ENCODE assay signal across 22 cellular contexts in genomic region chr22:23581252-23581634, GRCh38. TPM values are rescaled to one million over a fixed set of nuclear protein-coding genes. Genes with fewer than 3 reads are reported as not detected.
DNase-seq lines count a peak whose midpoint lies in the region; ATAC-seq and TF ChIP-seq lines count a peak whose summit lies in the region.
"Had no signal": no experiment of that assay in that cellular context is flagged by ENCODE, and none has a peak within 500 bp of the region (broad histone marks: within the 10 kb centered on the region; RNA-seq: fewer than 3 reads in every experiment).

No MANE protein-coding gene starts in this region.

- H3K9ac ChIP-seq in BLaER1 (peak overlapping the region; percentile 100), DND-41 (ENCODE audit: low read depth, low read length) (peak overlapping the region; percentile 54), Loucy (ENCODE audit: low read depth, low read length, poor library complexity, severe bottlenecking) (peak overlapping the region; percentile 99)

- no peak overlapping the region for H2AFZ ChIP-seq in DND-41 (ENCODE audit: low read depth, low read length)
- H2AFZ ChIP-seq in Loucy (ENCODE audit: low read length): no peak overlapping the region

- ATAC-seq in DND-41 (ENCODE audit: insufficient read depth, low read depth) (peak; percentile 13; the same call in 2 of the 3 replicates), naive B cell (ENCODE audit: low read depth in 2 of 2) (peak in 1 of 2 donors; percentile 29), GM19035 (IDR thresholded peaks at IDR 0.05; ENCODE audit: unreplicated experiment) (no peak)
- no peak for ATAC-seq in activated T-cell treated with anti-CD3 and anti-CD28 coated beads, Interleukin-2, amount 50 U/mL, for 72 hours (replicated peaks in 1 of 2)

- 0 out of 2 replicates have a peak, but pooled peaks cover 3% of the 10 kb centered on the region for H3K9me3 ChIP-seq in BLaER1
- H3K9me3 ChIP-seq in DND-41 (ENCODE audit: insufficient read depth, low read length, severe bottlenecking): no peaks in the 10 kb centered on the region
- H3K9me3 ChIP-seq in Loucy (ENCODE audit: insufficient read depth, low read depth, low read length): no peaks in the 10 kb centered on the region
- H3K9me3 ChIP-seq: MG63, SJCRH30 had no signal

- H4K20me1 ChIP-seq in BLaER1: no peaks in the 10 kb centered on the region
- H4K20me1 ChIP-seq in DND-41 (ENCODE audit: insufficient read depth, low read length): no peaks in the 10 kb centered on the region
- no peaks in the 10 kb centered on the region for H4K20me1 ChIP-seq in Loucy (ENCODE audit: insufficient read depth, low read length, poor library complexity, severe bottlenecking)

- peak overlapping the region; percentile 100 for H3K4me2 ChIP-seq in BLaER1
- peak overlapping the region; percentile 20; the same call in 1 of the 2 replicates for H3K4me2 ChIP-seq in DND-41 (ENCODE audit: insufficient read depth, low read length)
- peak overlapping the region; percentile 99 for H3K4me2 ChIP-seq in Loucy (ENCODE audit: low read depth, low read length, poor library complexity, severe bottlenecking)

- no peak for TF ChIP-seq CTCF in DND-41 (IDR thresholded peaks at IDR 0.05; ENCODE audit: borderline replicate concordance, extremely low read depth, low read length, poor library complexity, severe bottlenecking)
- TF ChIP-seq CTCF in Loucy (conservative IDR thresholded peaks at IDR 0.05; ENCODE audit: low read length): no peak

- H3K4me3 ChIP-seq in BLaER1 (peak overlapping the region; percentile 71), DND-41 (ENCODE audit: low read depth in 1 of 2, low read length in 2 of 2) (peak overlapping the region in 1 of 2 experiments; percentile 7; a peak in 1 of 4 replicates), Loucy (ENCODE audit: low read length, poor library complexity, severe bottlenecking) (peak overlapping the region; percentile 85)
- H3K4me3 ChIP-seq: MG63, SJCRH30 had no signal

- DNase-seq in DND-41: peak; percentile 71
- DNase-seq in naive B cell: no peak
- DNase-seq in activated T-cell treated with anti-CD3 and anti-CD28 coated beads, Interleukin-2, amount 50 U/mL, for 72 hours: no peak
- no peak for DNase-seq in NCI-H2196 (lab: John Stamatoyannopoulos, UW; ENCODE audit: unreplicated experiment)
- DNase-seq: Calu3; CD8-positive, alpha-beta memory T cell; DMS153; H9; IMR-90; MG63; NCI-H1417; NCI-H1694 treated with DMSO at 0.1 percent for 48 hours; NCI-H2081 treated with DMSO at 0.1 percent for 48 hours; NCI-H2171 treated with DMSO at 0.1 percent for 48 hours; NCI-H446; NCI-H526; SJCRH30 had no signal

- H3K27ac ChIP-seq in BLaER1 (peak overlapping the region; percentile 100), DND-41 (ENCODE audit: low read length) (peak overlapping the region; percentile 71)
- H3K27ac ChIP-seq: C4-2B, SJCRH30 had no signal

- no peaks in the 10 kb centered on the region for H3K9me3 Mint-ChIP-seq in naive B cell
- H3K9me3 Mint-ChIP-seq in activated T-cell treated with anti-CD3 and anti-CD28 coated beads, Interleukin-2, amount 50 U/mL, for 72 hours: no peaks in the 10 kb centered on the region
- H3K9me3 Mint-ChIP-seq: CD8-positive, alpha-beta memory T cell; H9 had no signal

- H3K27me3 Mint-ChIP-seq in naive B cell: peaks cover 13 to 22% (median 20%) of the 10 kb centered on the region in 3 donors
- peaks cover 23% of the 10 kb centered on the region for H3K27me3 Mint-ChIP-seq in activated T-cell treated with anti-CD3 and anti-CD28 coated beads, Interleukin-2, amount 50 U/mL, for 72 hours (ENCODE audit: low read depth)

- peak overlapping the region in 5 of 8 donors; percentile 5 to 72 (median 32) for H3K4me3 Mint-ChIP-seq in naive B cell
- no peak overlapping the region for H3K4me3 Mint-ChIP-seq in activated T-cell treated with anti-CD3 and anti-CD28 coated beads, Interleukin-2, amount 50 U/mL, for 72 hours
- H3K4me3 Mint-ChIP-seq: CD8-positive, alpha-beta memory T cell; H9 had no signal

- no peaks in the 10 kb centered on the region for H3K9me2 ChIP-seq in Loucy (replicated peaks; ENCODE audit: low read depth, low read length)

- peaks cover 20 to 51% (median 40%) of the 10 kb centered on the region in 3 donors for H3K4me1 Mint-ChIP-seq in naive B cell
- H3K4me1 Mint-ChIP-seq in activated T-cell treated with anti-CD3 and anti-CD28 coated beads, Interleukin-2, amount 50 U/mL, for 72 hours (ENCODE audit: low read depth): peaks cover 4% of the 10 kb centered on the region
- H3K4me1 Mint-ChIP-seq: CD8-positive, alpha-beta memory T cell; H9 had no signal

- H3K36me3 ChIP-seq in BLaER1: peaks cover 33% of the 10 kb centered on the region
- H3K36me3 ChIP-seq in DND-41 (ENCODE audit: insufficient read depth, low read length): no peaks in the 10 kb centered on the region
- peaks cover 29% of the 10 kb centered on the region for H3K36me3 ChIP-seq in Loucy (ENCODE audit: insufficient read depth, low read length)
- H3K36me3 ChIP-seq: MG63, SJCRH30 had no signal

- no peaks in the 10 kb centered on the region for H3K27me3 ChIP-seq in BLaER1
- no peaks in the 10 kb centered on the region for H3K27me3 ChIP-seq in DND-41 (ENCODE audit: insufficient read depth, low read length, poor library complexity)
- peaks cover 38% of the 10 kb centered on the region for H3K27me3 ChIP-seq in Loucy (ENCODE audit: insufficient read depth, low read length, poor library complexity, severe bottlenecking)
- H3K27me3 ChIP-seq: MG63 had no signal

- no peaks in the 10 kb centered on the region for H3K36me3 Mint-ChIP-seq in naive B cell
- no peaks in the 10 kb centered on the region for H3K36me3 Mint-ChIP-seq in activated T-cell treated with anti-CD3 and anti-CD28 coated beads, Interleukin-2, amount 50 U/mL, for 72 hours (ENCODE audit: insufficient read depth in 2 of 2)
- H3K36me3 Mint-ChIP-seq: CD8-positive, alpha-beta memory T cell had no signal

- H3F3A ChIP-seq in Loucy (ENCODE audit: low read depth): peaks cover 39% of the 10 kb centered on the region

- peaks cover 25% of the 10 kb centered on the region for H3K4me1 ChIP-seq in BLaER1
- H3K4me1 ChIP-seq in DND-41 (ENCODE audit: insufficient read depth, low read length): peaks cover 97% of the 10 kb centered on the region
- H3K4me1 ChIP-seq in Loucy (ENCODE audit: insufficient read depth, low read length, poor library complexity, severe bottlenecking): peaks cover 54% of the 10 kb centered on the region
- H3K4me1 ChIP-seq: SJCRH30 had no signal

- peak overlapping the region in 1 of 6 donors; percentile 52 for H3K27ac Mint-ChIP-seq in naive B cell
- H3K27ac Mint-ChIP-seq in activated T-cell treated with anti-CD3 and anti-CD28 coated beads, Interleukin-2, amount 50 U/mL, for 72 hours: no peak overlapping the region
- H3K27ac Mint-ChIP-seq: CD8-positive, alpha-beta memory T cell; H9 had no signal

- H3K79me2 ChIP-seq in DND-41 (ENCODE audit: insufficient read depth, low read length): peaks cover 8% of the 10 kb centered on the region
- peaks cover 87% of the 10 kb centered on the region for H3K79me2 ChIP-seq in Loucy (ENCODE audit: insufficient read depth, low read length)

RNA-seq across cellular contexts. Expression of gene IGLL1, which starts 1.2 kb away (rescaled TPM):
- polyA plus RNA-seq in naive B cell (ENCODE audit: low read depth in 6 of 6): not detected
- not detected for total RNA-seq in activated T-cell treated with anti-CD3 and anti-CD28 coated beads, Interleukin-2, amount 50 U/mL, for 72 hours
- total RNA-seq: Calu3; CD8-positive, alpha-beta memory T cell; Daoy; H9; IMR-90 had no signal
- polyA plus RNA-seq: CD8-positive, alpha-beta memory T cell; IMR-90 had no signal

RNA-seq across cellular contexts. Expression of gene DRICH1, which starts 50.9 kb away (rescaled TPM):
- polyA plus RNA-seq in naive B cell (ENCODE audit: low read depth in 6 of 6): under 1 TPM in 2 of 6 donors, not detected in 4; 0.21 to 0.23 TPM
- under 1 TPM in 1 of 2 donors, not detected in 1; 0.90 TPM for total RNA-seq in activated T-cell treated with anti-CD3 and anti-CD28 coated beads, Interleukin-2, amount 50 U/mL, for 72 hours
- total RNA-seq: Daoy, H9, IMR-90, SJCRH30 had no signal
- polyA plus RNA-seq: CD8-positive, alpha-beta memory T cell had no signal

Comparison
In these comparisons a context has a peak if more than half of its experiments do, and no peak if none do; other contexts are left out.
1. H3K4me2 ChIP-seq: peak in every context shown above with its lines; median percentile 100 in BLaER1; 99 in Loucy; 20 in DND-41.
2. H3K4me3 Mint-ChIP-seq: peak in naive B cell (5 of 8); none in activated T-cell treated with anti-CD3 and anti-CD28 coated beads, Interleukin-2, amount 50 U/mL, for 72 hours (0 of 2).
3. Peak in every context shown above with its lines, with median percentiles within 50 percentile points of each other: H3K9ac ChIP-seq.